Comparison of ENCODE assay signal across 22 cellular contexts in genomic region chr17:66734544-66734943, GRCh38.
A peak's percentile ranks its signal among the peaks of the same experiment; 100 is the strongest.
DNase-seq lines count a peak whose midpoint lies in the region; ATAC-seq and TF ChIP-seq lines count a peak whose summit lies in the region.
"Had no signal": no experiment of that assay in that cellular context is flagged by ENCODE, and none has a peak within 500 bp of the region (broad histone marks: within the 10 kb centered on the region; RNA-seq: fewer than 3 reads in every experiment).

No MANE protein-coding gene starts in this region.

- 0 out of 2 replicates have a peak, but pooled peaks cover 2% of the 10 kb centered on the region for H3F3A ChIP-seq in GM23338 (replicated peaks; ENCODE audit: low read depth)

- H3K4me2 ChIP-seq in GM23338: no peak overlapping the region

- no peak for TF ChIP-seq CTCF in activated CD8-positive, alpha-beta T cell treated with anti-CD3 and anti-CD28 coated beads for 36 hours (IDR thresholded peaks at IDR 0.05)
- TF ChIP-seq CTCF in GM23338 (conservative IDR thresholded peaks at IDR 0.05; ENCODE audit: low read depth in 2 of 2) (no peak), WTC11 (IDR thresholded peaks at IDR 0.05) (no peak)

- intact Hi-C loops in activated CD8-positive, alpha-beta T cell treated with anti-CD3 and anti-CD28 coated beads for 36 hours (cut with micrococcal nuclease): no loop called here
- intact Hi-C loops in posterior vena cava (cut with DNase I): no loop called here

- H3K4me3 ChIP-seq in GM23338: no peak overlapping the region
- H3K4me3 ChIP-seq: GM12878 had no signal

- no peaks in the 10 kb centered on the region for H3K36me3 ChIP-seq in GM23338 (ENCODE audit: insufficient read depth)
- H3K36me3 ChIP-seq: BE2C had no signal

- H3K27ac Mint-ChIP-seq in activated CD8-positive, alpha-beta T cell treated with anti-CD3 and anti-CD28 coated beads, Interleukin-2, amount 10 ng/mL, durations not matched to agents 7 days and 5 days: peak overlapping the region; percentile 44
- no peak overlapping the region for H3K27ac Mint-ChIP-seq in activated CD8-positive, alpha-beta T cell treated with anti-CD3 and anti-CD28 coated beads for 36 hours
- H3K27ac Mint-ChIP-seq in GM23338 (no peak overlapping the region), WTC11 (no peak overlapping the region)
- H3K27ac Mint-ChIP-seq: CD8-positive, alpha-beta memory T cell; HFFc6; IgD-negative memory B cell had no signal

- no peaks in the 10 kb centered on the region for H3K27me3 ChIP-seq in GM23338 (ENCODE audit: insufficient read depth)
- H3K27me3 ChIP-seq: BE2C had no signal

- H3K9me3 Mint-ChIP-seq in activated CD8-positive, alpha-beta T cell treated with anti-CD3 and anti-CD28 coated beads, Interleukin-2, amount 10 ng/mL, durations not matched to agents 7 days and 5 days (ENCODE audit: insufficient read depth): no peaks in the 10 kb centered on the region
- no peaks in the 10 kb centered on the region for H3K9me3 Mint-ChIP-seq in activated CD8-positive, alpha-beta T cell treated with anti-CD3 and anti-CD28 coated beads for 36 hours
- H3K9me3 Mint-ChIP-seq in GM23338: peaks cover 5% of the 10 kb centered on the region; the same call in 2 of the 3 replicates
- H3K9me3 Mint-ChIP-seq in WTC11: peaks cover 4% of the 10 kb centered on the region; the same call in 1 of the 2 replicates
- H3K9me3 Mint-ChIP-seq: CD4-positive, CD25-positive, alpha-beta regulatory T cell; CD8-positive, alpha-beta memory T cell; HFFc6; IgD-negative memory B cell had no signal

- no peak for ATAC-seq in activated CD8-positive, alpha-beta T cell treated with anti-CD3 and anti-CD28 coated beads, Interleukin-2, amount 10 ng/mL, durations not matched to agents 7 days and 5 days
- no peak for ATAC-seq in activated CD8-positive, alpha-beta T cell treated with anti-CD3 and anti-CD28 coated beads for 36 hours
- no peak for ATAC-seq in GM23338
- ATAC-seq in WTC11: no peak
- ATAC-seq: GM12878, HCT116 had no signal

- H4K20me1 ChIP-seq in GM23338 (replicated peaks; ENCODE audit: insufficient read depth): no peaks in the 10 kb centered on the region

- H3K4me1 Mint-ChIP-seq in activated CD8-positive, alpha-beta T cell treated with anti-CD3 and anti-CD28 coated beads, Interleukin-2, amount 10 ng/mL, durations not matched to agents 7 days and 5 days (ENCODE audit: low read depth): peaks cover 7% of the 10 kb centered on the region
- H3K4me1 Mint-ChIP-seq in activated CD8-positive, alpha-beta T cell treated with anti-CD3 and anti-CD28 coated beads for 36 hours (ENCODE audit: low read depth): no peaks in the 10 kb centered on the region
- H3K4me1 Mint-ChIP-seq in GM23338 (peaks cover 41% of the 10 kb centered on the region), WTC11 (peaks cover 41% of the 10 kb centered on the region)
- H3K4me1 Mint-ChIP-seq: CD8-positive, alpha-beta memory T cell; IgD-negative memory B cell had no signal

- no peak overlapping the region for H2AFZ ChIP-seq in GM23338

- no peak for DNase-seq in activated CD8-positive, alpha-beta T cell treated with anti-CD3 and anti-CD28 coated beads, Interleukin-2, amount 10 ng/mL, durations not matched to agents 7 days and 5 days
- no peak for DNase-seq in activated CD8-positive, alpha-beta T cell treated with anti-CD3 and anti-CD28 coated beads for 36 hours
- no peak for DNase-seq in GM23338 (ENCODE audit: low spot score)
- DNase-seq in WTC11 (ENCODE audit: low spot score): no peak
- DNase-seq in posterior vena cava (ENCODE audit: low spot score): peak; percentile 1
- DNase-seq in activated CD8-positive, alpha-beta memory T cell treated with anti-CD3 and anti-CD28 coated beads, Interleukin-2, amount 50 U/mL, for 48 hours: no peak
- no peak for DNase-seq in NCI-H1092 (lab: John Stamatoyannopoulos, UW)
- DNase-seq: ACHN; BE2C; C1 segment of cervical spinal cord; CD8-positive, alpha-beta memory T cell; COR-L47; DMS 273 treated with DMSO at 0.1 percent for 48 hours; DMS53; DND-41; EL; H7; HFFc6 had no signal

- 0 out of 2 replicates have a peak, but pooled peaks cover 8% of the 10 kb centered on the region for H3K9me2 ChIP-seq in GM23338 (ENCODE audit: insufficient read depth)

- no peak overlapping the region for H3K4me3 Mint-ChIP-seq in activated CD8-positive, alpha-beta T cell treated with anti-CD3 and anti-CD28 coated beads, Interleukin-2, amount 10 ng/mL, durations not matched to agents 7 days and 5 days
- no peak overlapping the region for H3K4me3 Mint-ChIP-seq in activated CD8-positive, alpha-beta T cell treated with anti-CD3 and anti-CD28 coated beads for 36 hours
- no peak overlapping the region for H3K4me3 Mint-ChIP-seq in GM23338
- H3K4me3 Mint-ChIP-seq in WTC11: no peak overlapping the region
- H3K4me3 Mint-ChIP-seq: CD4-positive, CD25-positive, alpha-beta regulatory T cell; CD8-positive, alpha-beta memory T cell; HFFc6; IgD-negative memory B cell had no signal

- H3K27me3 Mint-ChIP-seq in activated CD8-positive, alpha-beta T cell treated with anti-CD3 and anti-CD28 coated beads, Interleukin-2, amount 10 ng/mL, durations not matched to agents 7 days and 5 days (ENCODE audit: low read depth): no peaks in the 10 kb centered on the region
- no peaks in the 10 kb centered on the region for H3K27me3 Mint-ChIP-seq in activated CD8-positive, alpha-beta T cell treated with anti-CD3 and anti-CD28 coated beads for 36 hours
- peaks cover 13% of the 10 kb centered on the region for H3K27me3 Mint-ChIP-seq in GM23338 (ENCODE audit: insufficient read depth, low read depth, poor library complexity)
- H3K27me3 Mint-ChIP-seq in WTC11 (ENCODE audit: low read depth): no peaks in the 10 kb centered on the region
- H3K27me3 Mint-ChIP-seq: CD4-positive, CD25-positive, alpha-beta regulatory T cell; CD8-positive, alpha-beta memory T cell had no signal

- peaks cover 22% of the 10 kb centered on the region for H3K4me1 ChIP-seq in GM23338 (ENCODE audit: insufficient read depth)
- H3K4me1 ChIP-seq: BE2C had no signal

- POLR2A ChIA-PET in activated CD8-positive, alpha-beta T cell treated with anti-CD3 and anti-CD28 coated beads, Interleukin-2, amount 10 ng/mL, durations not matched to agents 7 days and 5 days (lab: Charles Lee): no interaction called here
- POLR2A ChIA-PET in activated CD8-positive, alpha-beta T cell treated with anti-CD3 and anti-CD28 coated beads for 36 hours (lab: Charles Lee): no interaction called here
- POLR2A ChIA-PET in WTC11 (lab: Charles Lee): no interaction called here

- H3K79me2 ChIP-seq in GM23338 (replicated peaks; ENCODE audit: insufficient read depth): no peaks in the 10 kb centered on the region

- CTCF ChIA-PET in activated CD8-positive, alpha-beta T cell treated with anti-CD3 and anti-CD28 coated beads, Interleukin-2, amount 10 ng/mL, durations not matched to agents 7 days and 5 days (lab: Charles Lee): no interaction called here
- CTCF ChIA-PET in activated CD8-positive, alpha-beta T cell treated with anti-CD3 and anti-CD28 coated beads for 36 hours (lab: Charles Lee): no interaction called here
- CTCF ChIA-PET in WTC11 (lab: Charles Lee): no interaction called here

- H3K27ac ChIP-seq in GM23338 (ENCODE audit: low read depth): no peak overlapping the region

- H3K36me3 Mint-ChIP-seq in activated CD8-positive, alpha-beta T cell treated with anti-CD3 and anti-CD28 coated beads, Interleukin-2, amount 10 ng/mL, durations not matched to agents 7 days and 5 days (ENCODE audit: low read depth): peaks cover 42% of the 10 kb centered on the region
- H3K36me3 Mint-ChIP-seq in activated CD8-positive, alpha-beta T cell treated with anti-CD3 and anti-CD28 coated beads for 36 hours (ENCODE audit: low read depth): peaks cover 24% of the 10 kb centered on the region
- H3K36me3 Mint-ChIP-seq in GM23338 (ENCODE audit: low read depth) (peaks cover 17% of the 10 kb centered on the region), WTC11 (peaks cover 10% of the 10 kb centered on the region)

TF ChIP-seq in GM23338, 12 proteins besides CTCF, POLR2A, EP300 and RAD21 (continues in another document):
- TF ChIP-seq POLR2AphosphoS5 (IDR thresholded peaks at IDR 0.05; ENCODE audit: low read depth): no peak

TF ChIP-seq in WTC11, 78 proteins besides CTCF, POLR2A, EP300 and RAD21:
- TF ChIP-seq E2F1 (CRISPR knock-in tag; IDR thresholded peaks at IDR 0.05) (no peak), PREB (CRISPR knock-in tag; IDR thresholded peaks at IDR 0.05; ENCODE audit: borderline replicate concordance) (no peak), HMGA2 (CRISPR knock-in tag; IDR thresholded peaks at IDR 0.05) (peak; percentile 26; the same call in 1 of the 2 replicates), ZNF396 (CRISPR knock-in tag; IDR thresholded peaks at IDR 0.05; ENCODE audit: borderline replicate concordance) (peak; percentile 84; the same call in 1 of the 2 replicates), ZNF138 (CRISPR knock-in tag; conservative IDR thresholded peaks at IDR 0.05) (no peak), MXD4 (CRISPR knock-in tag; IDR thresholded peaks at IDR 0.05; ENCODE audit: borderline replicate concordance) (peak; percentile 74; the same call in 1 of the 2 replicates)
- TF ChIP-seq, protein P1, sequence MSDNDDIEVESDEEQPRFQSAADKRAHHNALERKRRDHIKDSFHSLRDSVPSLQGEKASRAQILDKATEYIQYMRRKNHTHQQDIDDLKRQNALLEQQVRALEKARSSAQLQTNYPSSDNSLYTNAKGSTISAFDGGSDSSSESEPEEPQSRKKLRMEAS (CRISPR knock-in tag; IDR thresholded peaks at IDR 0.05): no peak
